Comparison of ENCODE assay signal across 1 cellular context in the genomic region with DNA sequence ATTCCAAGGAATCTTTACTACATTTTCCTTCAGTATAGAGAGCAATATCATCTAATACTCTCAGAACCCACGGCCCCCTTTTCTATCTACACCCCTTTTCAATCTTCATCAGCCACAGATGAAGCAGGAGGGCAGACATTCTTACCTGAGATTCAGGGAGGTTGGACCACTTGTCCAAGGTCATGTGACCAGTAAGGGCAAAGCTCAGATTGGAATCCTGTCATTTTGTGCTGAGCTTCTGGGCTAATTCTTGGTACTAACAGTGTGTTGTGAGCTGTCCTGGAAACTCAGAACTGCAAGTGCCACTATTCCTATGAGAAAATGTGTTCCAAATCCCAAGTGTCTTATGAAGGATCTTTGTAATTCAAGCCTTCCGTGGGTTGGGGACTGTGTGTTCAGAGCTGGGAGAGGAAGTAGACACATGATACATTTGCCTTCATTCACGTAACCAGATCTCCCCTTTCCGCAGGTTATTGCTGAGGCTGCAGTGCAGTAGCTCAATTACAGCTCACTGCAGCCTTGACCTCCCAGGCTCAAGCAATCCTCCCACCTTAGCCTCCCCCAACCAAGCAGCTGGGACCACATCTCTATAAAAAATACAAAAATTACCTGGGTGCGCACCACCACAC.
TF ChIP-seq lines count a peak whose summit lies in the region.

No MANE protein-coding gene starts in this region.

TF ChIP-seq in IMR-90, 13 proteins besides CTCF, POLR2A, EP300 and RAD21:
- no peak for TF ChIP-seq SMC3 (IDR thresholded peaks at IDR 0.05; ENCODE audit: low read depth, low read length)
